In the genomic region with DNA sequence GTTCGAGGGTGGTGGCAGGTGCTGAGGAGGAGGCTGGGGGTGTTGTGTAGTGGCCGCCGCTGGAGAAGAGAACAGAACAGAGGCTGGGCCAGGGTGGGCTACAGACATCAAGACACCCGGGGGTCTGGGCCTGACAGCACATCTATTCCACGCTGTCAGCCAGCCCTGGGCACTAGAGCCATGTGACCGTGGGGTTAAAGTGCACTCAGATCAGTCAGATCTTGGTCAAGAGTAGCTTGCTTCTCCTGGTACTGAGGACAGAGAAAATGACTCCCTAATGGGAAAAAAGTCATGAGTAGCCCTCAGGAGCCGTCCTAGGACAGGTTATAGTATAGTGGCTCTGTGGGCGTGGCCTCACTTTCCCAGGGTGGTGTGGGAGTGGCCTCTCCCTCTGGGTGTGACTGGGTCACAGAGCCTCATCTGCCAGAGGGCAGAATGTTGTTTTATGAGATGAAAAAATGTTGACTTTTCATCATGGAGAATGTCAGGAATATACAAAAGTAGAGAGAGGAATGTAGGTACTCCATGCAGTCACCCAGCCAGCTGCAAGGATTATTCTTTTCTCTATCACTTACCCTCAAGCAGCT, we compare ENCODE assay signal across 2 cellular contexts.
TF ChIP-seq lines count a peak whose summit lies in the region.

No MANE protein-coding gene starts in this region.

TF ChIP-seq in A549, 52 proteins besides CTCF, POLR2A, EP300 and RAD21:
- TF ChIP-seq HOXB5 (CRISPR knock-in tag; IDR thresholded peaks at IDR 0.05) (no peak), ZNF302 (CRISPR knock-in tag; IDR thresholded peaks at IDR 0.05) (no peak), ESRRA (IDR thresholded peaks at IDR 0.05; ENCODE audit: borderline replicate concordance, low read length) (no peak), HDAC2 (IDR thresholded peaks at IDR 0.05) (no peak), TFCP2L1 (CRISPR knock-in tag; IDR thresholded peaks at IDR 0.05) (no peak), BHLHE40 (IDR thresholded peaks at IDR 0.05; ENCODE audit: low read depth, low read length) (no peak), RNF2 (IDR thresholded peaks at IDR 0.05; ENCODE audit: borderline replicate concordance, low read depth) (no peak), ZSCAN20 (CRISPR knock-in tag; IDR thresholded peaks at IDR 0.05) (no peak), ZC3H11A (IDR thresholded peaks at IDR 0.05) (no peak), CHD2 (IDR thresholded peaks at IDR 0.05; ENCODE audit: low read length, partially characterized antibody) (no peak), MAZ (IDR thresholded peaks at IDR 0.05; ENCODE audit: borderline replicate concordance, low read depth, low read length) (no peak), HEYL (CRISPR knock-in tag; IDR thresholded peaks at IDR 0.05) (no peak), FOXS1 (CRISPR knock-in tag; IDR thresholded peaks at IDR 0.05) (no peak), POLR2AphosphoS2 (conservative IDR thresholded peaks at IDR 0.05; ENCODE audit: low read length) (no peak), MAFK (IDR thresholded peaks at IDR 0.05; ENCODE audit: partially characterized antibody) (no peak), NFE2L2 (conservative IDR thresholded peaks at IDR 0.05; ENCODE audit: low read length) (no peak)
- TF ChIP-seq, protein P1, sequence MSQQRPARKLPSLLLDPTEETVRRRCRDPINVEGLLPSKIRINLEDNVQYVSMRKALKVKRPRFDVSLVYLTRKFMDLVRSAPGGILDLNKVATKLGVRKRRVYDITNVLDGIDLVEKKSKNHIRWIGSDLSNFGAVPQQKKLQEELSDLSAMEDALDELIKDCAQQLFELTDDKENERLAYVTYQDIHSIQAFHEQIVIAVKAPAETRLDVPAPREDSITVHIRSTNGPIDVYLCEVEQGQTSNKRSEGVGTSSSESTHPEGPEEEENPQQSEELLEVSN (IDR thresholded peaks at IDR 0.05; ENCODE audit: borderline replicate concordance, low read depth): no peak
- TF ChIP-seq, protein P2, sequence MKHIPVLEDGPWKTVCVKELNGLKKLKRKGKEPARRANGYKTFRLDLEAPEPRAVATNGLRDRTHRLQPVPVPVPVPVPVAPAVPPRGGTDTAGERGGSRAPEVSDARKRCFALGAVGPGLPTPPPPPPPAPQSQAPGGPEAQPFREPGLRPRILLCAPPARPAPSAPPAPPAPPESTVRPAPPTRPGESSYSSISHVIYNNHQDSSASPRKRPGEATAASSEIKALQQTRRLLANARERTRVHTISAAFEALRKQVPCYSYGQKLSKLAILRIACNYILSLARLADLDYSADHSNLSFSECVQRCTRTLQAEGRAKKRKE (CRISPR knock-in tag; IDR thresholded peaks at IDR 0.05; ENCODE audit: low read depth): no peak
- TF ChIP-seq, protein P3, sequence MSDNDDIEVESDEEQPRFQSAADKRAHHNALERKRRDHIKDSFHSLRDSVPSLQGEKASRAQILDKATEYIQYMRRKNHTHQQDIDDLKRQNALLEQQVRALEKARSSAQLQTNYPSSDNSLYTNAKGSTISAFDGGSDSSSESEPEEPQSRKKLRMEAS (IDR thresholded peaks at IDR 0.05): no peak
- TF ChIP-seq, protein P4, sequence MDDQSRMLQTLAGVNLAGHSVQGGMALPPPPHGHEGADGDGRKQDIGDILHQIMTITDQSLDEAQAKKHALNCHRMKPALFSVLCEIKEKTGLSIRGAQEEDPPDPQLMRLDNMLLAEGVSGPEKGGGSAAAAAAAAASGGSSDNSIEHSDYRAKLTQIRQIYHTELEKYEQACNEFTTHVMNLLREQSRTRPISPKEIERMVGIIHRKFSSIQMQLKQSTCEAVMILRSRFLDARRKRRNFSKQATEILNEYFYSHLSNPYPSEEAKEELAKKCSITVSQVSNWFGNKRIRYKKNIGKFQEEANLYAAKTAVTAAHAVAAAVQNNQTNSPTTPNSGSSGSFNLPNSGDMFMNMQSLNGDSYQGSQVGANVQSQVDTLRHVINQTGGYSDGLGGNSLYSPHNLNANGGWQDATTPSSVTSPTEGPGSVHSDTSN (IDR thresholded peaks at IDR 0.05): no peak

TF ChIP-seq in GM23338, 12 proteins besides CTCF, POLR2A, EP300 and RAD21:
- no peak for TF ChIP-seq NANOG (IDR thresholded peaks at IDR 0.05; ENCODE audit: borderline replicate concordance)
- TF ChIP-seq, protein P5, sequence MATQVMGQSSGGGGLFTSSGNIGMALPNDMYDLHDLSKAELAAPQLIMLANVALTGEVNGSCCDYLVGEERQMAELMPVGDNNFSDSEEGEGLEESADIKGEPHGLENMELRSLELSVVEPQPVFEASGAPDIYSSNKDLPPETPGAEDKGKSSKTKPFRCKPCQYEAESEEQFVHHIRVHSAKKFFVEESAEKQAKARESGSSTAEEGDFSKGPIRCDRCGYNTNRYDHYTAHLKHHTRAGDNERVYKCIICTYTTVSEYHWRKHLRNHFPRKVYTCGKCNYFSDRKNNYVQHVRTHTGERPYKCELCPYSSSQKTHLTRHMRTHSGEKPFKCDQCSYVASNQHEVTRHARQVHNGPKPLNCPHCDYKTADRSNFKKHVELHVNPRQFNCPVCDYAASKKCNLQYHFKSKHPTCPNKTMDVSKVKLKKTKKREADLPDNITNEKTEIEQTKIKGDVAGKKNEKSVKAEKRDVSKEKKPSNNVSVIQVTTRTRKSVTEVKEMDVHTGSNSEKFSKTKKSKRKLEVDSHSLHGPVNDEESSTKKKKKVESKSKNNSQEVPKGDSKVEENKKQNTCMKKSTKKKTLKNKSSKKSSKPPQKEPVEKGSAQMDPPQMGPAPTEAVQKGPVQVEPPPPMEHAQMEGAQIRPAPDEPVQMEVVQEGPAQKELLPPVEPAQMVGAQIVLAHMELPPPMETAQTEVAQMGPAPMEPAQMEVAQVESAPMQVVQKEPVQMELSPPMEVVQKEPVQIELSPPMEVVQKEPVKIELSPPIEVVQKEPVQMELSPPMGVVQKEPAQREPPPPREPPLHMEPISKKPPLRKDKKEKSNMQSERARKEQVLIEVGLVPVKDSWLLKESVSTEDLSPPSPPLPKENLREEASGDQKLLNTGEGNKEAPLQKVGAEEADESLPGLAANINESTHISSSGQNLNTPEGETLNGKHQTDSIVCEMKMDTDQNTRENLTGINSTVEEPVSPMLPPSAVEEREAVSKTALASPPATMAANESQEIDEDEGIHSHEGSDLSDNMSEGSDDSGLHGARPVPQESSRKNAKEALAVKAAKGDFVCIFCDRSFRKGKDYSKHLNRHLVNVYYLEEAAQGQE (IDR thresholded peaks at IDR 0.05; ENCODE audit: unreplicated experiment): no peak
